12 cellular contexts compared by ENCODE assay signal in the genomic region with DNA sequence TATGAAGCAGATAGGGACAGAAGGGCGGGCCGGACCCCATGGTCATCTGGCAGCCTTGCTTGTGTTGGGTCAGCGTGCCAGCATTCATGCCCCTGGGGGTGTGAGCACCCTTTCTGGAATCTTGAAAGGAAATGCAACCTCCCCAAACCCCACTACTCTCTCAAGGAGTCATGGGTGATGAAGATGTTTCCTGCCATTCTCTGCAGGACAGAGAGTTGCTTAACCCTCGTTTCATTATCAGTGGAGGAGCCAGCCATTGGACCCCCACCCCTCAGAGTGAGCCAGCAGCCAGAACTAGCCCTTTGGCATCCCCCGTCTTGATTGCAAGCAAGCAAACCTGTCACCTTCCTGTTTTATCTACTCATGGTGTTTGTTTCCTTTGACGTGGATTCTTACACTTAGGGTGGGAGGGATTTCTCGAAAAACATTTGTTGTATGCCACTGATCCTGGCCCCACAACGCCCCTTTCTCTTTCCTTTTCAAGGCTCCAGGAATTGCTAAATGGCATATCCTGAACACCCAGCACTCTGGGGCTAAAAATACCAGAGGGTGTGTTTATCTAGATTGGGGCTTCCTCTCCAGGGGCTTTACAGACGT.
A peak's percentile ranks its signal among the peaks of the same experiment; 100 is the strongest.
DNase-seq lines count a peak whose midpoint lies in the region; ATAC-seq, FAIRE-seq and TF ChIP-seq lines count a peak whose summit lies in the region.
"Had no signal": no experiment of that assay in that cellular context is flagged by ENCODE, and none has a peak within 500 bp of the region (broad histone marks: within the 10 kb centered on the region; RNA-seq: fewer than 3 reads in every experiment).

No MANE protein-coding gene starts in this region.

- peaks cover 76% of the 10 kb centered on the region for H3K4me1 ChIP-seq in CD8-positive, alpha-beta T cell (ENCODE audit: insufficient read depth, low read length)

- H3K27me3 Mint-ChIP-seq in CD8-positive, alpha-beta T cell (ENCODE audit: low read depth): no peaks in the 10 kb centered on the region
- H3K27me3 Mint-ChIP-seq in T-helper 17 cell: no peaks in the 10 kb centered on the region
- H3K27me3 Mint-ChIP-seq in naive B cell: no peaks in the 10 kb centered on the region

- H3K36me3 ChIP-seq in CD8-positive, alpha-beta T cell (ENCODE audit: insufficient read depth, low read length): no peaks in the 10 kb centered on the region

- H3K27ac Mint-ChIP-seq in CD8-positive, alpha-beta T cell: peak overlapping the region; percentile 94
- H3K27ac Mint-ChIP-seq in T-helper 17 cell: peak overlapping the region; percentile 98
- H3K27ac Mint-ChIP-seq in naive B cell: peak overlapping the region; percentile 18 to 88 (median 76)
- H3K27ac Mint-ChIP-seq: brain had no signal

- TF ChIP-seq POLR2A in H54 (IDR thresholded peaks at IDR 0.05; ENCODE audit: low read depth, low read length): no peak

- no peak for TF ChIP-seq CTCF in CD8-positive, alpha-beta T cell (IDR thresholded peaks at IDR 0.05)

- intact Hi-C loops in CD8-positive, alpha-beta T cell (cut with DNase I, micrococcal nuclease): loop anchor here (1.0 to 2.0 kb wide), 2 partner anchors 12 to 14 kb away; no protein-coding TSS in a partner anchor

- peak overlapping the region; percentile 44 for H3K4me3 Mint-ChIP-seq in CD8-positive, alpha-beta T cell
- H3K4me3 Mint-ChIP-seq in T-helper 17 cell (peak overlapping the region; percentile 73), naive B cell (peak overlapping the region in 7 of 8 donors; percentile 28 to 79 (median 54))
- H3K4me3 Mint-ChIP-seq: brain had no signal

- H3K4me3 ChIP-seq in CD8-positive, alpha-beta T cell (ENCODE audit: low read depth, low read length): peak overlapping the region; percentile 10

- no peaks in the 10 kb centered on the region for H3K9me3 Mint-ChIP-seq in CD8-positive, alpha-beta T cell
- no peaks in the 10 kb centered on the region for H3K9me3 Mint-ChIP-seq in naive B cell

- POLR2A ChIA-PET in CD8-positive, alpha-beta T cell (lab: Charles Lee): interaction anchor here (1.3 to 1.8 kb wide), 3 partner anchors 8 to 13 kb away, joined by 3 to 6 read pairs (median 4); no protein-coding TSS in a partner anchor

- H3K4me1 Mint-ChIP-seq in CD8-positive, alpha-beta T cell (ENCODE audit: low read depth): peaks cover 76% of the 10 kb centered on the region
- peaks cover 61% of the 10 kb centered on the region for H3K4me1 Mint-ChIP-seq in T-helper 17 cell
- peaks cover 44 to 50% (median 45%) of the 10 kb centered on the region in 3 donors for H3K4me1 Mint-ChIP-seq in naive B cell
- H3K4me1 Mint-ChIP-seq: brain had no signal

- CTCF ChIA-PET in CD8-positive, alpha-beta T cell (lab: Charles Lee): interaction anchor here (1.0 to 1.3 kb wide), 2 partner anchors 157 to 303 kb away, joined by 3 to 4 read pairs; no protein-coding TSS in a partner anchor

- peak; percentile 13 for ATAC-seq in CD8-positive, alpha-beta T cell
- ATAC-seq in T-helper 17 cell (peak; percentile 22), naive B cell (ENCODE audit: low read depth in 2 of 2) (peak; percentile 71 to 83), HG03442 (IDR thresholded peaks at IDR 0.05; ENCODE audit: unreplicated experiment) (no peak)

- peak in 2 of 7 experiments; percentile 60 to 72 for DNase-seq in CD8-positive, alpha-beta T cell
- DNase-seq in T-helper 17 cell (no peak), naive B cell (peak; percentile 22), H54 (ENCODE audit: insufficient read length, low spot score) (no peak), GM19238 (ENCODE audit: insufficient read length, low spot score) (no peak), NCI-H1048 (lab: John Stamatoyannopoulos, UW) (no peak)
- DNase-seq in effector CD4-positive, alpha-beta T cell: peak; percentile 38

- no peak for FAIRE-seq in H54 (lab: Jason Lieb, UNC)
- FAIRE-seq: D721Med, TTC549, urothelium cell line had no signal

- no peaks in the 10 kb centered on the region for H3K27me3 ChIP-seq in CD8-positive, alpha-beta T cell (ENCODE audit: insufficient read depth, low read length)

- H3K36me3 Mint-ChIP-seq in CD8-positive, alpha-beta T cell: no peaks in the 10 kb centered on the region
- H3K36me3 Mint-ChIP-seq in T-helper 17 cell (ENCODE audit: low read depth) (peaks cover 2% of the 10 kb centered on the region), naive B cell (no peaks in the 10 kb centered on the region)
- H3K36me3 Mint-ChIP-seq: brain had no signal

- no peaks in the 10 kb centered on the region for H3K9me3 ChIP-seq in CD8-positive, alpha-beta T cell (ENCODE audit: low read length)
- H3K9me3 ChIP-seq in T-helper 17 cell (ENCODE audit: control insufficient read depth, low read length, poor library complexity, severe bottlenecking): no peaks in the 10 kb centered on the region

- H3K27ac ChIP-seq in CD8-positive, alpha-beta T cell (ENCODE audit: low read depth, low read length): peak overlapping the region; percentile 55

Comparison
In these comparisons a context has a peak if more than half of its experiments do, and no peak if none do; other contexts are left out.
1. DNase-seq: peak in effector CD4-positive, alpha-beta T cell (single experiment) and naive B cell (single experiment); none in T-helper 17 cell (0 of 3), H54 (single experiment), GM19238 (single experiment) and NCI-H1048 (single experiment).
2. Peak in every context shown above with its lines, with median percentiles within 50 percentile points of each other: H3K27ac Mint-ChIP-seq and H3K4me3 Mint-ChIP-seq.